In genomic region chr16:71542377-71542776, GRCh38 we compare ENCODE assay signal across 8 cellular contexts. TPM values are rescaled to one million over a fixed set of nuclear protein-coding genes. Genes with fewer than 3 reads are reported as not detected.
DNase-seq lines count a peak whose midpoint lies in the region; ATAC-seq and TF ChIP-seq lines count a peak whose summit lies in the region.

No MANE protein-coding gene starts in this region.

- H3K27ac Mint-ChIP-seq in T-cell = no peak overlapping the region
- H3K27ac Mint-ChIP-seq in stimulated activated memory B cell treated with anti-CD40 and anti-IgM and Interleukin-4, amounts not matched to agents 10 μg/mL and 1 μg/mL and 100 μg/mL, for 72 hours = no peak overlapping the region

- 30% methylated on average over 11 of the region's 11 CpGs for WGBS in liver

- peak; percentile 30 for TF ChIP-seq CTCF in liver (IDR thresholded peaks at IDR 0.05; ENCODE audit: low read depth, low read length, missing input control)

- H3K4me3 ChIP-seq in adipocyte (ENCODE audit: low read length) (peak overlapping the region; percentile 45), liver (ENCODE audit: low read depth in 1 of 3, low read length in 3 of 3) (no peak overlapping the region)

- CTCF ChIA-PET in T-cell (lab: Charles Lee) = no interaction called here

- peaks cover 10% of the 10 kb centered on the region for H3K4me1 ChIP-seq in adipocyte (ENCODE audit: control insufficient read depth, insufficient read depth, low read length)
- H3K4me1 ChIP-seq in liver (ENCODE audit: control insufficient read depth in 4 of 4, insufficient read depth in 4 of 4, low read length in 3 of 4) = peaks cover 0 to 3% (median 0%) of the 10 kb centered on the region in 4 donors

- DNase-seq in NK-92 treated with Interleukin-12 subunit alpha and Interleukin-12 subunit beta, amount 100 ng/mL, for 24 hours (lab: John Stamatoyannopoulos, UW) = peak; percentile 9
- DNase-seq in NK-92 (lab: John Stamatoyannopoulos, UW; ENCODE audit: unreplicated experiment) (no peak), T-cell (peak in 33 of 34 experiments; percentile 2 to 56 (median 40)), adipocyte (ENCODE audit: low read depth) (peak; percentile 11)

- H3K27me3 ChIP-seq in adipocyte (replicated peaks; ENCODE audit: control insufficient read depth, insufficient read depth, low read length) (peaks cover 26% of the 10 kb centered on the region), liver (ENCODE audit: control insufficient read depth in 4 of 4, insufficient read depth in 4 of 4, low read length in 3 of 4) (no peaks in the 10 kb centered on the region)

- no peaks in the 10 kb centered on the region for H3K36me3 Mint-ChIP-seq in T-cell
- no peaks in the 10 kb centered on the region for H3K36me3 Mint-ChIP-seq in stimulated activated memory B cell treated with anti-CD40 and anti-IgM and Interleukin-4, amounts not matched to agents 10 μg/mL and 1 μg/mL and 100 μg/mL, for 72 hours

- H3K9ac ChIP-seq in adipocyte (ENCODE audit: low read length) (no peak overlapping the region), liver (ENCODE audit: low read depth in 1 of 2, low read length in 2 of 2) (no peak overlapping the region)

- peaks cover 6 to 12% of the 10 kb centered on the region in 2 donors for H3K27me3 Mint-ChIP-seq in T-cell
- H3K27me3 Mint-ChIP-seq in stimulated activated memory B cell treated with anti-CD40 and anti-IgM and Interleukin-4, amounts not matched to agents 10 μg/mL and 1 μg/mL and 100 μg/mL, for 72 hours = peaks cover 9% of the 10 kb centered on the region

- TF ChIP-seq RAD21 in liver (IDR thresholded peaks at IDR 0.05) = peak; percentile 46 to 74

- H3K36me3 ChIP-seq in adipocyte (ENCODE audit: control insufficient read depth, insufficient read depth, low read length, severe bottlenecking) (no peaks in the 10 kb centered on the region), liver (ENCODE audit: control insufficient read depth in 4 of 4, insufficient read depth in 3 of 4, low read depth in 1 of 4, low read length in 3 of 4) (no peaks in the 10 kb centered on the region)

- POLR2A ChIA-PET in T-cell (lab: Charles Lee) = no interaction called here

- peak; percentile 72 for ATAC-seq in HG03442 (IDR thresholded peaks at IDR 0.05; ENCODE audit: unreplicated experiment)
- peak; percentile 47 to 76 (median 62) for ATAC-seq in T-cell (replicated peaks in 1 of 4)
- ATAC-seq in stimulated activated memory B cell treated with anti-CD40 and anti-IgM and Interleukin-4, amounts not matched to agents 10 μg/mL and 1 μg/mL and 100 μg/mL, for 72 hours = peak; percentile 83
- ATAC-seq in GM19452 (IDR thresholded peaks at IDR 0.05; ENCODE audit: unreplicated experiment) = no peak

- H3K4me1 Mint-ChIP-seq in T-cell = peaks cover 3 to 7% (median 4%) of the 10 kb centered on the region in 3 donors
- peaks cover 20% of the 10 kb centered on the region for H3K4me1 Mint-ChIP-seq in stimulated activated memory B cell treated with anti-CD40 and anti-IgM and Interleukin-4, amounts not matched to agents 10 μg/mL and 1 μg/mL and 100 μg/mL, for 72 hours

- H3K27ac ChIP-seq in liver (ENCODE audit: low read depth in 1 of 2, low read length in 2 of 2) = no peak overlapping the region

- no peaks in the 10 kb centered on the region for H3K9me3 ChIP-seq in adipocyte (ENCODE audit: control insufficient read depth, low read length)
- H3K9me3 ChIP-seq in liver (ENCODE audit: control insufficient read depth in 4 of 4, low read length in 3 of 4) = no peaks in the 10 kb centered on the region

- H3K4me3 Mint-ChIP-seq in T-cell = no peak overlapping the region
- no peak overlapping the region for H3K4me3 Mint-ChIP-seq in stimulated activated memory B cell treated with anti-CD40 and anti-IgM and Interleukin-4, amounts not matched to agents 10 μg/mL and 1 μg/mL and 100 μg/mL, for 72 hours

- no peaks in the 10 kb centered on the region for H3K9me3 Mint-ChIP-seq in T-cell
- H3K9me3 Mint-ChIP-seq in stimulated activated memory B cell treated with anti-CD40 and anti-IgM and Interleukin-4, amounts not matched to agents 10 μg/mL and 1 μg/mL and 100 μg/mL, for 72 hours = no peaks in the 10 kb centered on the region

TF ChIP-seq in liver, 16 proteins besides CTCF, POLR2A, EP300 and RAD21:
- TF ChIP-seq ATF3 (IDR thresholded peaks at IDR 0.05) = no peak
- no peak for TF ChIP-seq EGR1 (IDR thresholded peaks at IDR 0.05; ENCODE audit: low read depth in 2 of 2)
- no peak for TF ChIP-seq SP1 (IDR thresholded peaks at IDR 0.05)
- no peak for TF ChIP-seq TAF1 (conservative IDR thresholded peaks at IDR 0.05)
- no peak for TF ChIP-seq REST (IDR thresholded peaks at IDR 0.05)
- TF ChIP-seq JUND (IDR thresholded peaks at IDR 0.05) = no peak
- no peak for TF ChIP-seq YY1 (IDR thresholded peaks at IDR 0.05)
- TF ChIP-seq NR2F2 (IDR thresholded peaks at IDR 0.05) = no peak
- TF ChIP-seq ZBTB33 (IDR thresholded peaks at IDR 0.05) = no peak
- no peak for TF ChIP-seq HNF4A (conservative IDR thresholded peaks at IDR 0.05)
- TF ChIP-seq HNF4G (IDR thresholded peaks at IDR 0.05) = no peak
- TF ChIP-seq FOXA1 (IDR thresholded peaks at IDR 0.05) = no peak
- TF ChIP-seq FOXA2 (IDR thresholded peaks at IDR 0.05) = no peak
- no peak for TF ChIP-seq RXRA (IDR thresholded peaks at IDR 0.05)
- TF ChIP-seq MAX (IDR thresholded peaks at IDR 0.05) = no peak
- no peak for TF ChIP-seq GABPA (IDR thresholded peaks at IDR 0.05 in 1 of 2, conservative IDR thresholded peaks at IDR 0.05 in 1 of 2)

RNA-seq across cellular contexts. Expression of gene CHST4, which starts 16.2 kb away (rescaled TPM):
- total RNA-seq in T-cell (under 1 TPM in 1 of 5 donors, not detected in 4; 0.23 TPM), liver (10 to 100 TPM in 1 of 2 donors, under 1 TPM in 1; 0.09 to 14.3 TPM)
- 10 to 100 TPM in 1 of 2 donors, 1 to 10 TPM in 1; 3.8 to 10.5 TPM for polyA plus RNA-seq in liver

RNA-seq across cellular contexts. Expression of gene TAT, which starts 34.5 kb away (rescaled TPM):
- total RNA-seq in T-cell (1 to 10 TPM in 1 of 5 donors, under 1 TPM in 2, not detected in 2; 0.49 to 1.1 (median 0.66) TPM), liver (100 to 1,000 TPM in 1 of 2 donors, 10 to 100 TPM in 1; 10.6 to 484 TPM)
- 100 to 1,000 TPM; 382 to 540 TPM for polyA plus RNA-seq in liver

RNA-seq across cellular contexts. Expression of gene ZNF19, which starts 53.3 kb away (rescaled TPM):
- total RNA-seq in T-cell (1 to 10 TPM; 6.9 to 9.4 (median 8.4) TPM), liver (1 to 10 TPM; 2.1 to 2.7 TPM)
- polyA plus RNA-seq in liver = 1 to 10 TPM in 1 of 2 donors, under 1 TPM in 1; 0.73 to 1.7 TPM

Comparison
In these comparisons a context has a peak if more than half of its experiments do, and no peak if none do; other contexts are left out.
1. RNA of gene TAT, which starts 34.5 kb away (total RNA-seq): 10.6 to 484 TPM in liver; 0.49 to 1.1 TPM in T-cell; every median in the first group is over 4 times any median in the second.